Comparison of ENCODE assay signal across 1 cellular context in the genomic region with DNA sequence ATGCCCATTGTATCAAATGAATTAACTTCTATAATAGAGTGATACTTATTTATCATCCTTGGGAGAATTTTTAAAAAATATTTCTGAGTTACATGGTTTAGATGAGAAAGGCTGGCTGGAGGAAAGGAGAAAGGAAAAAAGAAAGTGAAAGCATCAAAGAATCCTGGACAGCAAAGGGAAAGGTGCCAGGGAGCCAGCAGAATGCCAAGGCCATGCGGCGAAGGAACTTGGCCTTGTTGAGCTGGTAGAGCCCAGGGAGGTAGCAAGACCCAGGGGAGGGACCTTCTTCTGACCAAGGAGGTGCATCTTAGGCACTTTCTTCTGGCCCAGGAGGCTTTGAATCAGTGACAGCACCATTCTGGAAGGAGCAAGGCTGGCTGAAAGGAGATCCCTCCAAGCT.
TF ChIP-seq lines count a peak whose summit lies in the region.

No MANE protein-coding gene starts in this region.

TF ChIP-seq in HepG2, 621 proteins besides CTCF, POLR2A, EP300 and RAD21 (continued from another document):
- TF ChIP-seq, protein P1, sequence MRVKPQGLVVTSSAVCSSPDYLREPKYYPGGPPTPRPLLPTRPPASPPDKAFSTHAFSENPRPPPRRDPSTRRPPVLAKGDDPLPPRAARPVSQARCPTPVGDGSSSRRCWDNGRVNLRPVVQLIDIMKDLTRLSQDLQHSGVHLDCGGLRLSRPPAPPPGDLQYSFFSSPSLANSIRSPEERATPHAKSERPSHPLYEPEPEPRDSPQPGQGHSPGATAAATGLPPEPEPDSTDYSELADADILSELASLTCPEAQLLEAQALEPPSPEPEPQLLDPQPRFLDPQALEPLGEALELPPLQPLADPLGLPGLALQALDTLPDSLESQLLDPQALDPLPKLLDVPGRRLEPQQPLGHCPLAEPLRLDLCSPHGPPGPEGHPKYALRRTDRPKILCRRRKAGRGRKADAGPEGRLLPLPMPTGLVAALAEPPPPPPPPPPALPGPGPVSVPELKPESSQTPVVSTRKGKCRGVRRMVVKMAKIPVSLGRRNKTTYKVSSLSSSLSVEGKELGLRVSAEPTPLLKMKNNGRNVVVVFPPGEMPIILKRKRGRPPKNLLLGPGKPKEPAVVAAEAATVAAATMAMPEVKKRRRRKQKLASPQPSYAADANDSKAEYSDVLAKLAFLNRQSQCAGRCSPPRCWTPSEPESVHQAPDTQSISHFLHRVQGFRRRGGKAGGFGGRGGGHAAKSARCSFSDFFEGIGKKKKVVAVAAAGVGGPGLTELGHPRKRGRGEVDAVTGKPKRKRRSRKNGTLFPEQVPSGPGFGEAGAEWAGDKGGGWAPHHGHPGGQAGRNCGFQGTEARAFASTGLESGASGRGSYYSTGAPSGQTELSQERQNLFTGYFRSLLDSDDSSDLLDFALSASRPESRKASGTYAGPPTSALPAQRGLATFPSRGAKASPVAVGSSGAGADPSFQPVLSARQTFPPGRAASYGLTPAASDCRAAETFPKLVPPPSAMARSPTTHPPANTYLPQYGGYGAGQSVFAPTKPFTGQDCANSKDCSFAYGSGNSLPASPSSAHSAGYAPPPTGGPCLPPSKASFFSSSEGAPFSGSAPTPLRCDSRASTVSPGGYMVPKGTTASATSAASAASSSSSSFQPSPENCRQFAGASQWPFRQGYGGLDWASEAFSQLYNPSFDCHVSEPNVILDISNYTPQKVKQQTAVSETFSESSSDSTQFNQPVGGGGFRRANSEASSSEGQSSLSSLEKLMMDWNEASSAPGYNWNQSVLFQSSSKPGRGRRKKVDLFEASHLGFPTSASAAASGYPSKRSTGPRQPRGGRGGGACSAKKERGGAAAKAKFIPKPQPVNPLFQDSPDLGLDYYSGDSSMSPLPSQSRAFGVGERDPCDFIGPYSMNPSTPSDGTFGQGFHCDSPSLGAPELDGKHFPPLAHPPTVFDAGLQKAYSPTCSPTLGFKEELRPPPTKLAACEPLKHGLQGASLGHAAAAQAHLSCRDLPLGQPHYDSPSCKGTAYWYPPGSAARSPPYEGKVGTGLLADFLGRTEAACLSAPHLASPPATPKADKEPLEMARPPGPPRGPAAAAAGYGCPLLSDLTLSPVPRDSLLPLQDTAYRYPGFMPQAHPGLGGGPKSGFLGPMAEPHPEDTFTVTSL (CRISPR knock-in tag; IDR thresholded peaks at IDR 0.05; ENCODE audit: borderline replicate concordance), result no peak
- TF ChIP-seq, protein P2, sequence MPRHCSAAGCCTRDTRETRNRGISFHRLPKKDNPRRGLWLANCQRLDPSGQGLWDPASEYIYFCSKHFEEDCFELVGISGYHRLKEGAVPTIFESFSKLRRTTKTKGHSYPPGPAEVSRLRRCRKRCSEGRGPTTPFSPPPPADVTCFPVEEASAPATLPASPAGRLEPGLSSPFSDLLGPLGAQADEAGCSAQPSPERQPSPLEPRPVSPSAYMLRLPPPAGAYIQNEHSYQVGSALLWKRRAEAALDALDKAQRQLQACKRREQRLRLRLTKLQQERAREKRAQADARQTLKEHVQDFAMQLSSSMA (CRISPR knock-in tag; IDR thresholded peaks at IDR 0.05), result no peak
- TF ChIP-seq ZNF484 (CRISPR knock-in tag; IDR thresholded peaks at IDR 0.05; ENCODE audit: borderline replicate concordance, low read depth) (no peak), ZFP90 (CRISPR knock-in tag; IDR thresholded peaks at IDR 0.05; ENCODE audit: borderline replicate concordance) (no peak), SRSF4 (IDR thresholded peaks at IDR 0.05; ENCODE audit: low read depth, low read length, poor library complexity, severe bottlenecking) (no peak), ZNF552 (CRISPR knock-in tag; IDR thresholded peaks at IDR 0.05; ENCODE audit: borderline replicate concordance) (no peak), KDM1A (CRISPR knock-in tag; IDR thresholded peaks at IDR 0.05) (no peak), CBX1 (IDR thresholded peaks at IDR 0.05; ENCODE audit: low read depth) (no peak), SAP130 (CRISPR knock-in tag; IDR thresholded peaks at IDR 0.05; ENCODE audit: low read depth) (no peak), NCOA2 (CRISPR knock-in tag; IDR thresholded peaks at IDR 0.05) (no peak), ZNF546 (CRISPR knock-in tag; conservative IDR thresholded peaks at IDR 0.05) (no peak), ZNF430 (CRISPR knock-in tag; IDR thresholded peaks at IDR 0.05) (no peak), ZNF101 (CRISPR knock-in tag; IDR thresholded peaks at IDR 0.05; ENCODE audit: borderline replicate concordance, low read depth) (no peak), ZNF460 (CRISPR knock-in tag; IDR thresholded peaks at IDR 0.05; ENCODE audit: borderline replicate concordance) (no peak)
- TF ChIP-seq, protein P3, sequence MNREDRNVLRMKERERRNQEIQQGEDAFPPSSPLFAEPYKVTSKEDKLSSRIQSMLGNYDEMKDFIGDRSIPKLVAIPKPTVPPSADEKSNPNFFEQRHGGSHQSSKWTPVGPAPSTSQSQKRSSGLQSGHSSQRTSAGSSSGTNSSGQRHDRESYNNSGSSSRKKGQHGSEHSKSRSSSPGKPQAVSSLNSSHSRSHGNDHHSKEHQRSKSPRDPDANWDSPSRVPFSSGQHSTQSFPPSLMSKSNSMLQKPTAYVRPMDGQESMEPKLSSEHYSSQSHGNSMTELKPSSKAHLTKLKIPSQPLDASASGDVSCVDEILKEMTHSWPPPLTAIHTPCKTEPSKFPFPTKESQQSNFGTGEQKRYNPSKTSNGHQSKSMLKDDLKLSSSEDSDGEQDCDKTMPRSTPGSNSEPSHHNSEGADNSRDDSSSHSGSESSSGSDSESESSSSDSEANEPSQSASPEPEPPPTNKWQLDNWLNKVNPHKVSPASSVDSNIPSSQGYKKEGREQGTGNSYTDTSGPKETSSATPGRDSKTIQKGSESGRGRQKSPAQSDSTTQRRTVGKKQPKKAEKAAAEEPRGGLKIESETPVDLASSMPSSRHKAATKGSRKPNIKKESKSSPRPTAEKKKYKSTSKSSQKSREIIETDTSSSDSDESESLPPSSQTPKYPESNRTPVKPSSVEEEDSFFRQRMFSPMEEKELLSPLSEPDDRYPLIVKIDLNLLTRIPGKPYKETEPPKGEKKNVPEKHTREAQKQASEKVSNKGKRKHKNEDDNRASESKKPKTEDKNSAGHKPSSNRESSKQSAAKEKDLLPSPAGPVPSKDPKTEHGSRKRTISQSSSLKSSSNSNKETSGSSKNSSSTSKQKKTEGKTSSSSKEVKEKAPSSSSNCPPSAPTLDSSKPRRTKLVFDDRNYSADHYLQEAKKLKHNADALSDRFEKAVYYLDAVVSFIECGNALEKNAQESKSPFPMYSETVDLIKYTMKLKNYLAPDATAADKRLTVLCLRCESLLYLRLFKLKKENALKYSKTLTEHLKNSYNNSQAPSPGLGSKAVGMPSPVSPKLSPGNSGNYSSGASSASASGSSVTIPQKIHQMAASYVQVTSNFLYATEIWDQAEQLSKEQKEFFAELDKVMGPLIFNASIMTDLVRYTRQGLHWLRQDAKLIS (CRISPR knock-in tag; IDR thresholded peaks at IDR 0.05), result no peak
